1 cellular context compared by ENCODE assay signal in the genomic region with DNA sequence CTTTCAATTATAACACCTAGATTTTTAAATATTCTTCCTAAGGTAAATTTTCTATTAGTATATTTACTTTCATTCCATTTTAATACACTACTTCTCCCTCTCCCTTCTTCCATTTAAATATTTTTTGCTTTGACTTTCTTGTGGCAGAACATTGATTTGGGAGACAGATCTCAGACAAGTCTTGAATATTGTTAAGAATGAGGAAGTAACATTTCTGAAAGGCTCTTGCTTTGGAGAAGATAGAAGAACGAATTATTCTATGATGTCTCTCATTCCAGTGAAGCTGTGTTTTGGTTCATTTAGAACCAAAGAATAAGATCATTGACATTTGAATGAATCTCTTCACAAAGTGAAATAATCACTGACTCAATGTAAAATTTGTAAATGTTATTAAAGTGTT.
TF ChIP-seq lines count a peak whose summit lies in the region.

No MANE protein-coding gene starts in this region.

TF ChIP-seq in GM12878, 131 proteins besides CTCF, POLR2A, EP300 and RAD21 (continued from another document):
- TF ChIP-seq, protein P1, sequence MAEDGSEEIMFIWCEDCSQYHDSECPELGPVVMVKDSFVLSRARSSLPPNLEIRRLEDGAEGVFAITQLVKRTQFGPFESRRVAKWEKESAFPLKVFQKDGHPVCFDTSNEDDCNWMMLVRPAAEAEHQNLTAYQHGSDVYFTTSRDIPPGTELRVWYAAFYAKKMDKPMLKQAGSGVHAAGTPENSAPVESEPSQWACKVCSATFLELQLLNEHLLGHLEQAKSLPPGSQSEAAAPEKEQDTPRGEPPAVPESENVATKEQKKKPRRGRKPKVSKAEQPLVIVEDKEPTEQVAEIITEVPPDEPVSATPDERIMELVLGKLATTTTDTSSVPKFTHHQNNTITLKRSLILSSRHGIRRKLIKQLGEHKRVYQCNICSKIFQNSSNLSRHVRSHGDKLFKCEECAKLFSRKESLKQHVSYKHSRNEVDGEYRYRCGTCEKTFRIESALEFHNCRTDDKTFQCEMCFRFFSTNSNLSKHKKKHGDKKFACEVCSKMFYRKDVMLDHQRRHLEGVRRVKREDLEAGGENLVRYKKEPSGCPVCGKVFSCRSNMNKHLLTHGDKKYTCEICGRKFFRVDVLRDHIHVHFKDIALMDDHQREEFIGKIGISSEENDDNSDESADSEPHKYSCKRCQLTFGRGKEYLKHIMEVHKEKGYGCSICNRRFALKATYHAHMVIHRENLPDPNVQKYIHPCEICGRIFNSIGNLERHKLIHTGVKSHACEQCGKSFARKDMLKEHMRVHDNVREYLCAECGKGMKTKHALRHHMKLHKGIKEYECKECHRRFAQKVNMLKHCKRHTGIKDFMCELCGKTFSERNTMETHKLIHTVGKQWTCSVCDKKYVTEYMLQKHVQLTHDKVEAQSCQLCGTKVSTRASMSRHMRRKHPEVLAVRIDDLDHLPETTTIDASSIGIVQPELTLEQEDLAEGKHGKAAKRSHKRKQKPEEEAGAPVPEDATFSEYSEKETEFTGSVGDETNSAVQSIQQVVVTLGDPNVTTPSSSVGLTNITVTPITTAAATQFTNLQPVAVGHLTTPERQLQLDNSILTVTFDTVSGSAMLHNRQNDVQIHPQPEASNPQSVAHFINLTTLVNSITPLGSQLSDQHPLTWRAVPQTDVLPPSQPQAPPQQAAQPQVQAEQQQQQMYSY (CRISPR knock-in tag; IDR thresholded peaks at IDR 0.05) = no peak
- TF ChIP-seq, protein P2, sequence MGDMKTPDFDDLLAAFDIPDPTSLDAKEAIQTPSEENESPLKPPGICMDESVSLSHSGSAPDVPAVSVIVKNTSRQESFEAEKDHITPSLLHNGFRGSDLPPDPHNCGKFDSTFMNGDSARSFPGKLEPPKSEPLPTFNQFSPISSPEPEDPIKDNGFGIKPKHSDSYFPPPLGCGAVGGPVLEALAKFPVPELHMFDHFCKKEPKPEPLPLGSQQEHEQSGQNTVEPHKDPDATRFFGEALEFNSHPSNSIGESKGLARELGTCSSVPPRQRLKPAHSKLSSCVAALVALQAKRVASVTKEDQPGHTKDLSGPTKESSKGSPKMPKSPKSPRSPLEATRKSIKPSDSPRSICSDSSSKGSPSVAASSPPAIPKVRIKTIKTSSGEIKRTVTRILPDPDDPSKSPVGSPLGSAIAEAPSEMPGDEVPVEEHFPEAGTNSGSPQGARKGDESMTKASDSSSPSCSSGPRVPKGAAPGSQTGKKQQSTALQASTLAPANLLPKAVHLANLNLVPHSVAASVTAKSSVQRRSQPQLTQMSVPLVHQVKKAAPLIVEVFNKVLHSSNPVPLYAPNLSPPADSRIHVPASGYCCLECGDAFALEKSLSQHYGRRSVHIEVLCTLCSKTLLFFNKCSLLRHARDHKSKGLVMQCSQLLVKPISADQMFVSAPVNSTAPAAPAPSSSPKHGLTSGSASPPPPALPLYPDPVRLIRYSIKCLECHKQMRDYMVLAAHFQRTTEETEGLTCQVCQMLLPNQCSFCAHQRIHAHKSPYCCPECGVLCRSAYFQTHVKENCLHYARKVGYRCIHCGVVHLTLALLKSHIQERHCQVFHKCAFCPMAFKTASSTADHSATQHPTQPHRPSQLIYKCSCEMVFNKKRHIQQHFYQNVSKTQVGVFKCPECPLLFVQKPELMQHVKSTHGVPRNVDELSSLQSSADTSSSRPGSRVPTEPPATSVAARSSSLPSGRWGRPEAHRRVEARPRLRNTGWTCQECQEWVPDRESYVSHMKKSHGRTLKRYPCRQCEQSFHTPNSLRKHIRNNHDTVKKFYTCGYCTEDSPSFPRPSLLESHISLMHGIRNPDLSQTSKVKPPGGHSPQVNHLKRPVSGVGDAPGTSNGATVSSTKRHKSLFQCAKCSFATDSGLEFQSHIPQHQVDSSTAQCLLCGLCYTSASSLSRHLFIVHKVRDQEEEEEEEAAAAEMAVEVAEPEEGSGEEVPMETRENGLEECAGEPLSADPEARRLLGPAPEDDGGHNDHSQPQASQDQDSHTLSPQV (IDR thresholded peaks at IDR 0.05) = no peak
- TF ChIP-seq SUZ12 (IDR thresholded peaks at IDR 0.05; ENCODE audit: unreplicated experiment) (no peak), MEF2B (IDR thresholded peaks at IDR 0.05; ENCODE audit: partially characterized antibody, poor library complexity, severe bottlenecking) (no peak), NFXL1 (IDR thresholded peaks at IDR 0.05; ENCODE audit: borderline replicate concordance) (no peak), JUNB (IDR thresholded peaks at IDR 0.05) (no peak), CBFB (IDR thresholded peaks at IDR 0.05; ENCODE audit: low read depth) (no peak), SP1 (IDR thresholded peaks at IDR 0.05; ENCODE audit: low read depth, low read length) (no peak), ATF7 (IDR thresholded peaks at IDR 0.05; ENCODE audit: low read depth) (no peak), HDAC2 (IDR thresholded peaks at IDR 0.05) (no peak), PAX8 (IDR thresholded peaks at IDR 0.05) (no peak), GABPA (IDR thresholded peaks at IDR 0.05; ENCODE audit: low read depth) (no peak), NBN (IDR thresholded peaks at IDR 0.05) (no peak), SREBF1 (IDR thresholded peaks at IDR 0.05; ENCODE audit: low read length) (no peak), BACH1 (IDR thresholded peaks at IDR 0.05; ENCODE audit: borderline replicate concordance) (no peak)
- TF ChIP-seq, protein P3, sequence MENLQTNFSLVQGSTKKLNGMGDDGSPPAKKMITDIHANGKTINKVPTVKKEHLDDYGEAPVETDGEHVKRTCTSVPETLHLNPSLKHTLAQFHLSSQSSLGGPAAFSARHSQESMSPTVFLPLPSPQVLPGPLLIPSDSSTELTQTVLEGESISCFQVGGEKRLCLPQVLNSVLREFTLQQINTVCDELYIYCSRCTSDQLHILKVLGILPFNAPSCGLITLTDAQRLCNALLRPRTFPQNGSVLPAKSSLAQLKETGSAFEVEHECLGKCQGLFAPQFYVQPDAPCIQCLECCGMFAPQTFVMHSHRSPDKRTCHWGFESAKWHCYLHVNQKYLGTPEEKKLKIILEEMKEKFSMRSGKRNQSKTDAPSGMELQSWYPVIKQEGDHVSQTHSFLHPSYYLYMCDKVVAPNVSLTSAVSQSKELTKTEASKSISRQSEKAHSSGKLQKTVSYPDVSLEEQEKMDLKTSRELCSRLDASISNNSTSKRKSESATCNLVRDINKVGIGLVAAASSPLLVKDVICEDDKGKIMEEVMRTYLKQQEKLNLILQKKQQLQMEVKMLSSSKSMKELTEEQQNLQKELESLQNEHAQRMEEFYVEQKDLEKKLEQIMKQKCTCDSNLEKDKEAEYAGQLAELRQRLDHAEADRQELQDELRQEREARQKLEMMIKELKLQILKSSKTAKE (IDR thresholded peaks at IDR 0.05; ENCODE audit: low read depth, poor library complexity, severe bottlenecking) = no peak
- TF ChIP-seq, protein P4, sequence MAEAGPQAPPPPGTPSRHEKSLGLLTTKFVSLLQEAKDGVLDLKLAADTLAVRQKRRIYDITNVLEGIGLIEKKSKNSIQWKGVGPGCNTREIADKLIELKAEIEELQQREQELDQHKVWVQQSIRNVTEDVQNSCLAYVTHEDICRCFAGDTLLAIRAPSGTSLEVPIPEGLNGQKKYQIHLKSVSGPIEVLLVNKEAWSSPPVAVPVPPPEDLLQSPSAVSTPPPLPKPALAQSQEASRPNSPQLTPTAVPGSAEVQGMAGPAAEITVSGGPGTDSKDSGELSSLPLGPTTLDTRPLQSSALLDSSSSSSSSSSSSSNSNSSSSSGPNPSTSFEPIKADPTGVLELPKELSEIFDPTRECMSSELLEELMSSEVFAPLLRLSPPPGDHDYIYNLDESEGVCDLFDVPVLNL (IDR thresholded peaks at IDR 0.05; ENCODE audit: low read depth, low read length) = no peak
- TF ChIP-seq, protein P5, sequence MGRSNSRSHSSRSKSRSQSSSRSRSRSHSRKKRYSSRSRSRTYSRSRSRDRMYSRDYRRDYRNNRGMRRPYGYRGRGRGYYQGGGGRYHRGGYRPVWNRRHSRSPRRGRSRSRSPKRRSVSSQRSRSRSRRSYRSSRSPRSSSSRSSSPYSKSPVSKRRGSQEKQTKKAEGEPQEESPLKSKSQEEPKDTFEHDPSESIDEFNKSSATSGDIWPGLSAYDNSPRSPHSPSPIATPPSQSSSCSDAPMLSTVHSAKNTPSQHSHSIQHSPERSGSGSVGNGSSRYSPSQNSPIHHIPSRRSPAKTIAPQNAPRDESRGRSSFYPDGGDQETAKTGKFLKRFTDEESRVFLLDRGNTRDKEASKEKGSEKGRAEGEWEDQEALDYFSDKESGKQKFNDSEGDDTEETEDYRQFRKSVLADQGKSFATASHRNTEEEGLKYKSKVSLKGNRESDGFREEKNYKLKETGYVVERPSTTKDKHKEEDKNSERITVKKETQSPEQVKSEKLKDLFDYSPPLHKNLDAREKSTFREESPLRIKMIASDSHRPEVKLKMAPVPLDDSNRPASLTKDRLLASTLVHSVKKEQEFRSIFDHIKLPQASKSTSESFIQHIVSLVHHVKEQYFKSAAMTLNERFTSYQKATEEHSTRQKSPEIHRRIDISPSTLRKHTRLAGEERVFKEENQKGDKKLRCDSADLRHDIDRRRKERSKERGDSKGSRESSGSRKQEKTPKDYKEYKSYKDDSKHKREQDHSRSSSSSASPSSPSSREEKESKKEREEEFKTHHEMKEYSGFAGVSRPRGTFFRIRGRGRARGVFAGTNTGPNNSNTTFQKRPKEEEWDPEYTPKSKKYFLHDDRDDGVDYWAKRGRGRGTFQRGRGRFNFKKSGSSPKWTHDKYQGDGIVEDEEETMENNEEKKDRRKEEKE (IDR thresholded peaks at IDR 0.05) = no peak
